ENCODE assay signal across 14 cellular contexts in the genomic region with DNA sequence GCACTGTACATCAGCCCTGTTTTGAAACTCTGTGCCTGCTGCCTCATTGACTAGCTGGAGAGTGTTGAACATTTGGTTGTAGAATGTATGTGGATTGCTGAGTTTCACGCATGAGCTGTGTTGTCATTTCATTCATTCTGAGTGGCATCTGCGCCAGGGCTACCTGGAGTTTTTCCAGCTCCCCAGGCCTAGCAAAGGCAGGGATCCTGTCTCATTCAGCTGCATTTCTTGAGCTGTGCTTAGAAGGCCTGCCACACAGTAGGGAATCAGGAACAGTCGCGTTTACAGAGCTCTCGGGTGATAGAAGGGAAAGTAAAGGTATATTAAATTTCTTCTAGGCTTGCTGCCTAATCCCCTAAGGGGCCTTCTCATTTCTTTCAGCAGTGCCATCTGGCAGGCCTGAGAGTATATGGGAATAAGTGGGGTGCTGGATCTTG. TPM values are rescaled to one million over a fixed set of nuclear protein-coding genes. Genes with fewer than 3 reads are reported as not detected.
DNase-seq lines count a peak whose midpoint lies in the region; ATAC-seq and TF ChIP-seq lines count a peak whose summit lies in the region.
"Had no signal": no experiment of that assay in that cellular context is flagged by ENCODE, and none has a peak within 500 bp of the region (broad histone marks: within the 10 kb centered on the region; RNA-seq: fewer than 3 reads in every experiment).

No MANE protein-coding gene starts in this region.

- no peak for TF ChIP-seq CTCF in neural progenitor cell (IDR thresholded peaks at IDR 0.05)

- peaks cover 10% of the 10 kb centered on the region for H4K20me1 ChIP-seq in neural progenitor cell (ENCODE audit: low read depth)

- peak overlapping the region; percentile 53 for H3K27ac ChIP-seq in neural progenitor cell
- H3K27ac ChIP-seq: ascending aorta had no signal

- H3F3A ChIP-seq in neural progenitor cell (ENCODE audit: low read depth), result peaks cover 21% of the 10 kb centered on the region

- H3K36me3 Mint-ChIP-seq in activated T-helper 2 cell treated with anti-CD3 and anti-CD28 coated beads, Interferon-gamma antibody, Interleukin-2, Interleukin-4, amounts not matched to agents 10 μg/mL and 5 μg/mL and 100 μg/mL, durations not matched to agents 14 hours and 24 hours and 36 hours (ENCODE audit: low read depth), result peaks cover 50% of the 10 kb centered on the region
- H3K36me3 Mint-ChIP-seq in neural progenitor cell (no peaks in the 10 kb centered on the region), T-cell (peaks cover 22% of the 10 kb centered on the region)

- H3K9me3 ChIP-seq in neural progenitor cell (ENCODE audit: low read depth), result no peaks in the 10 kb centered on the region
- H3K9me3 ChIP-seq: ascending aorta, mucosa of descending colon had no signal

- intact Hi-C loops in activated T-helper 2 cell treated with anti-CD3 and anti-CD28 coated beads, Interferon-gamma antibody, Interleukin-2, Interleukin-4, amounts not matched to agents 10 μg/mL and 5 μg/mL and 100 μg/mL, durations not matched to agents 14 hours and 24 hours and 36 hours (cut with micrococcal nuclease), result no loop called here

- peaks cover 30% of the 10 kb centered on the region for H3K4me1 ChIP-seq in neural progenitor cell
- H3K4me1 ChIP-seq: ascending aorta had no signal

- CTCF ChIA-PET in T-cell (lab: Charles Lee), result interaction anchor here in 1 of 2 donors (0.6 kb wide), 1 partner anchor 51 kb away, joined by 3 read pairs; no protein-coding TSS in a partner anchor

- no peaks in the 10 kb centered on the region for H3K27me3 ChIP-seq in neural progenitor cell
- H3K27me3 ChIP-seq: ascending aorta had no signal

- H3K4me3 ChIP-seq in neural progenitor cell, result no peak overlapping the region
- H3K4me3 ChIP-seq: ascending aorta, mucosa of descending colon, skin epidermis had no signal

- no peak for TF ChIP-seq POLR2A in GM18505 (IDR thresholded peaks at IDR 0.05; ENCODE audit: borderline replicate concordance, extremely low read depth, insufficient read depth, insufficient read length)

- peak overlapping the region; percentile 15 for H3K27ac Mint-ChIP-seq in activated T-helper 2 cell treated with anti-CD3 and anti-CD28 coated beads, Interferon-gamma antibody, Interleukin-2, Interleukin-4, amounts not matched to agents 10 μg/mL and 5 μg/mL and 100 μg/mL, durations not matched to agents 14 hours and 24 hours and 36 hours
- H3K27ac Mint-ChIP-seq in neural progenitor cell (peak overlapping the region; percentile 55), T-cell (peak overlapping the region in 1 of 2 donors; percentile 1)

- H3K79me2 ChIP-seq in neural progenitor cell (ENCODE audit: low read depth), result peaks cover 21% of the 10 kb centered on the region

- H2AFZ ChIP-seq in neural progenitor cell (replicated peaks), result no peak overlapping the region

- ATAC-seq in T-cell (replicated peaks in 1 of 4) (no peak), GM18505 (IDR thresholded peaks at IDR 0.05; ENCODE audit: unreplicated experiment) (no peak), GM18873 (IDR thresholded peaks at IDR 0.05; ENCODE audit: low FRiP score, unreplicated experiment) (no peak)
- ATAC-seq: mucosa of descending colon had no signal

- H3K9me3 Mint-ChIP-seq in activated T-helper 2 cell treated with anti-CD3 and anti-CD28 coated beads, Interferon-gamma antibody, Interleukin-2, Interleukin-4, amounts not matched to agents 10 μg/mL and 5 μg/mL and 100 μg/mL, durations not matched to agents 14 hours and 24 hours and 36 hours, result no peaks in the 10 kb centered on the region
- no peaks in the 10 kb centered on the region for H3K9me3 Mint-ChIP-seq in neural progenitor cell
- no peaks in the 10 kb centered on the region for H3K9me3 Mint-ChIP-seq in T-cell
- H3K9me3 Mint-ChIP-seq: CD4-positive, alpha-beta memory T cell had no signal

- no peaks in the 10 kb centered on the region for H3K27me3 Mint-ChIP-seq in activated T-helper 2 cell treated with anti-CD3 and anti-CD28 coated beads, Interferon-gamma antibody, Interleukin-2, Interleukin-4, amounts not matched to agents 10 μg/mL and 5 μg/mL and 100 μg/mL, durations not matched to agents 14 hours and 24 hours and 36 hours (ENCODE audit: low read depth)
- H3K27me3 Mint-ChIP-seq in neural progenitor cell (ENCODE audit: insufficient read depth, low read depth), result peaks cover 2% of the 10 kb centered on the region
- H3K27me3 Mint-ChIP-seq in T-cell, result no peaks in the 10 kb centered on the region
- H3K27me3 Mint-ChIP-seq: CD4-positive, alpha-beta memory T cell had no signal

- H3K4me1 Mint-ChIP-seq in activated T-helper 2 cell treated with anti-CD3 and anti-CD28 coated beads, Interferon-gamma antibody, Interleukin-2, Interleukin-4, amounts not matched to agents 10 μg/mL and 5 μg/mL and 100 μg/mL, durations not matched to agents 14 hours and 24 hours and 36 hours (ENCODE audit: low read depth), result peaks cover 53% of the 10 kb centered on the region
- H3K4me1 Mint-ChIP-seq in neural progenitor cell (peaks cover 36% of the 10 kb centered on the region), T-cell (peaks cover 42 to 64% (median 50%) of the 10 kb centered on the region in 3 donors)

- no peak overlapping the region for H3K9ac ChIP-seq in neural progenitor cell

- H3K4me3 Mint-ChIP-seq in activated T-helper 2 cell treated with anti-CD3 and anti-CD28 coated beads, Interferon-gamma antibody, Interleukin-2, Interleukin-4, amounts not matched to agents 10 μg/mL and 5 μg/mL and 100 μg/mL, durations not matched to agents 14 hours and 24 hours and 36 hours (ENCODE audit: low read depth), result no peak overlapping the region
- H3K4me3 Mint-ChIP-seq in neural progenitor cell (no peak overlapping the region), T-cell (no peak overlapping the region)

- H3K36me3 ChIP-seq in neural progenitor cell, result no peaks in the 10 kb centered on the region
- H3K36me3 ChIP-seq: ascending aorta had no signal

- DNase-seq in DMS79 (lab: John Stamatoyannopoulos, UW) (peak; percentile 90), NCI-H2107 treated with DMSO at 0.1 percent for 48 hours (lab: John Stamatoyannopoulos, UW; ENCODE audit: unreplicated experiment) (peak; percentile 96), neural progenitor cell (ENCODE audit: low spot score) (no peak), T-cell (no peak), NCI-H226 (no peak)
- no peak for DNase-seq in activated T-helper 2 cell treated with anti-CD3 and anti-CD28 coated beads, Interferon-gamma antibody, Interleukin-2, Interleukin-4, amounts not matched to agents 10 μg/mL and 5 μg/mL and 100 μg/mL, durations not matched to agents 14 hours and 24 hours and 36 hours (ENCODE audit: low spot score)
- DNase-seq: activated T-cell treated with anti-CD3 and anti-CD28 coated beads, Interleukin-2, amount 50 U/mL, for 1 hour; CD4-positive, alpha-beta memory T cell; mucosa of descending colon; T-helper 9 cell had no signal

- H3K4me2 ChIP-seq in neural progenitor cell, result no peak overlapping the region

- POLR2A ChIA-PET in T-cell (lab: Charles Lee), result no interaction called here

RNA-seq across cellular contexts. Expression of a gene that starts 44.3 kb away (rescaled TPM):
- total RNA-seq in activated T-helper 2 cell treated with anti-CD3 and anti-CD28 coated beads, Interferon-gamma antibody, Interleukin-2, Interleukin-4, amounts not matched to agents 10 μg/mL and 5 μg/mL and 100 μg/mL, durations not matched to agents 14 hours and 24 hours and 36 hours, result 50.9 and 53.2 TPM in 2 replicates
- total RNA-seq in neural progenitor cell (ENCODE audit: low replicate concordance) (17.3 and 28.0 TPM in 2 replicates), T-cell (10 to 100 TPM; 44.8 to 71.0 (median 57.9) TPM)

Comparison
In these comparisons a context has a peak if more than half of its experiments do, and no peak if none do; other contexts are left out.
1. DNase-seq: peak in DMS79 (single experiment) and NCI-H2107 treated with DMSO at 0.1 percent for 48 hours (single experiment); none in activated T-helper 2 cell treated with anti-CD3 and anti-CD28 coated beads, Interferon-gamma antibody, Interleukin-2, Interleukin-4, amounts not matched to agents 10 μg/mL and 5 μg/mL and 100 μg/mL, durations not matched to agents 14 hours and 24 hours and 36 hours (single experiment), neural progenitor cell (single experiment), T-cell (0 of 34) and NCI-H226 (single experiment).